In the genomic region with DNA sequence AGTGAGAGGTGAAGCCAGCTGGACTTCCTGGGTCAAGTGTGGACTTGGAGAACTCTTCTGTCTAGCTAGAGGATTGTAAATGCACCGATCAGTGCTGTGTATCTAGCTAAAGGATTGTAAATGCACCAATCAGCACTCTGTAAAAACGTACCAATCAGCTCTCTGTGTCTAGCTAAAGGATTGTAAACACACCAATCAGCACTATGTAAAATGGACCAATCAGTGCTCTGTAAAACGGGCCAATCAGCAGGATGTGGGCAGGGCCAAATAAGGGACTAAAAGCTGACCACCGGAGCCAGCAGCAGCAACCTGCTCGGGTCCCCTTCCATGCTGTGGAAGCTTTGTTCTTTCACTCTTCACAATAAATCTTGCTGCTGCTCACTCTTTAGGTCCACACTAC, we compare ENCODE assay signal across 2 cellular contexts. TPM values are rescaled to one million over a fixed set of nuclear protein-coding genes. Genes with fewer than 3 reads are reported as not detected.
DNase-seq lines count a peak whose midpoint lies in the region; ATAC-seq, FAIRE-seq and TF ChIP-seq lines count a peak whose summit lies in the region.
"Not testable (repeated sequence)": the region's sequence is repeated elsewhere in the genome, so short reads cannot be mapped to it uniquely, and the experiment has no call there.

No MANE protein-coding gene starts in this region.

- ATAC-seq in K562, HepG2: not testable (repeated sequence)

- FAIRE-seq in K562 (lab: Jason Lieb, UNC); HepG2 (lab: Jason Lieb, UNC): not testable (repeated sequence)

- in situ Hi-C loops in K562 (cut with MboI); HepG2 (cut with HindIII; ENCODE audit: extremely low pct_ligation_motif_present, low pct_unique_long_range_greater_than_20kb): not testable (repeated sequence)

- H3K27ac ChIP-seq in K562 (ENCODE audit: extremely low read depth, low read depth, low read length); HepG2 (ENCODE audit: extremely low read length, insufficient read depth, low read length): not testable (repeated sequence)

- not testable (repeated sequence) for H3K4me3 ChIP-seq in K562; HepG2 (replicated peaks in 1 of 3; ENCODE audit: insufficient read depth in 1 of 3, low read depth in 2 of 3, low read length in 3 of 3)

- not testable (repeated sequence) for H3K36me3 ChIP-seq in K562 (ENCODE audit: control insufficient read depth, insufficient read depth, low read length); HepG2 (replicated peaks in 1 of 2; ENCODE audit: control insufficient read depth in 1 of 2, insufficient read depth in 2 of 2, low read length in 2 of 2)

- H3K9me3 ChIP-seq in K562 (replicated peaks; ENCODE audit: control insufficient read depth, insufficient read depth, low read depth, low read length); HepG2 (ENCODE audit: low read length): not testable (repeated sequence)

- H3K9ac ChIP-seq in K562 (ENCODE audit: insufficient read depth in 1 of 2, low read depth in 2 of 2, low read length in 2 of 2); HepG2 (ENCODE audit: insufficient read depth, low read depth, low read length): not testable (repeated sequence)

- H3K4me1 ChIP-seq in K562 (replicated peaks in 1 of 2; ENCODE audit: control insufficient read depth in 2 of 2, insufficient read depth in 2 of 2, low read length in 2 of 2); HepG2 (ENCODE audit: insufficient read depth, low read length): not testable (repeated sequence)

- TF ChIP-seq EP300 in K562 (IDR thresholded peaks at IDR 0.05; ENCODE audit: low read length); HepG2 (IDR thresholded peaks at IDR 0.05; ENCODE audit: low read depth in 2 of 2, low read length in 2 of 2); HepG2 (CRISPR knock-in tag; IDR thresholded peaks at IDR 0.05; ENCODE audit: borderline replicate concordance): not testable (repeated sequence)

- WGBS in K562 (ENCODE audit: insufficient coverage, low coverage, missing lambda C conversion rate), result 0% methylated on average over 2 of the region's 5 CpGs
- 18% methylated on average over 5 of the region's 5 CpGs for whole genome bisulfite sequencing in HepG2 (ENCODE audit: low lambda C conversion rate)

- POLR2A ChIA-PET in K562 (lab: Yijun Ruan, JAX), result not testable (repeated sequence)
- POLR2A ChIA-PET in HepG2 (lab: Yijun Ruan, JAX), result interaction anchor here (1.7 kb wide), 1 partner anchor 21 kb away, joined by 4 read pairs; the partner anchor contains the start of gene MBIP

- intact Hi-C loops in K562 (cut with micrococcal nuclease); HepG2 (cut with micrococcal nuclease; ENCODE audit: unreplicated experiment): not testable (repeated sequence)

- not testable (repeated sequence) for BruUV-seq in K562 (replicated peaks; lab: Mats Ljungman, UMichigan); HepG2 (replicated peaks; lab: Mats Ljungman, UMichigan)

- not testable (repeated sequence) for H3K9me1 ChIP-seq in K562 (ENCODE audit: control insufficient read depth, insufficient read depth, low read length)

- H3K27me3 ChIP-seq in K562 (ENCODE audit: control insufficient read depth in 2 of 2, insufficient read depth in 2 of 2, low read length in 2 of 2); HepG2 (ENCODE audit: control insufficient read depth in 1 of 2, insufficient read depth in 2 of 2, low read length in 2 of 2): not testable (repeated sequence)

- H4K20me1 ChIP-seq in K562 (replicated peaks; ENCODE audit: control insufficient read depth, insufficient read depth, low read length); HepG2 (ENCODE audit: insufficient read depth, low read length): not testable (repeated sequence)

- H3K79me2 ChIP-seq in K562 (ENCODE audit: control insufficient read depth, insufficient read depth, low read length); HepG2 (ENCODE audit: insufficient read depth, low read length): not testable (repeated sequence)

- not testable (repeated sequence) for TF ChIP-seq POLR2A in K562 (conservative IDR thresholded peaks at IDR 0.05); HepG2 (IDR thresholded peaks at IDR 0.05; ENCODE audit: insufficient read depth in 1 of 2, low read depth in 2 of 2, low read length in 2 of 2)

- TF ChIP-seq RAD21 in K562 (CRISPR knock-in tag; conservative IDR thresholded peaks at IDR 0.05 in 1 of 2, IDR thresholded peaks at IDR 0.05 in 1 of 2); HepG2 (CRISPR knock-in tag; IDR thresholded peaks at IDR 0.05): not testable (repeated sequence)

- H3K4me2 ChIP-seq in K562 (ENCODE audit: insufficient read depth, low read length); HepG2 (ENCODE audit: low read depth, low read length): not testable (repeated sequence)

- DNase-seq in K562 (ENCODE audit: extremely low read depth in 1 of 4, low spot score in 3 of 4); HepG2 (ENCODE audit: low spot score): not testable (repeated sequence)

- CTCF ChIA-PET in K562 (lab: Yijun Ruan, JAX; ENCODE audit: low intra/inter-chr PET ratio); HepG2 (lab: Yijun Ruan, JAX; ENCODE audit: low intra/inter-chr PET ratio, low total read pairs): not testable (repeated sequence)

- not testable (repeated sequence) for H2AFZ ChIP-seq in K562 (ENCODE audit: low read depth, low read length); HepG2 (ENCODE audit: low read length)

- TF ChIP-seq CTCF in K562 (IDR thresholded peaks at IDR 0.05 in 2 of 3, conservative IDR thresholded peaks at IDR 0.05 in 1 of 3; ENCODE audit: insufficient read depth in 2 of 3, low read depth in 1 of 3, low read length in 3 of 3); HepG2 (CRISPR knock-in tag; IDR thresholded peaks at IDR 0.05): not testable (repeated sequence)

TF ChIP-seq in K562, 482 proteins besides CTCF, POLR2A, EP300 and RAD21:
- TF ChIP-seq NFYB (IDR thresholded peaks at IDR 0.05; ENCODE audit: extremely low read depth, insufficient read length), result peak; percentile 52
TF ChIP-seq in K562: peak in this region for 1; not testable (repeated sequence) for 481.

TF ChIP-seq in HepG2, 621 proteins besides CTCF, POLR2A, EP300 and RAD21:
- TF ChIP-seq NFYB (CRISPR knock-in tag; IDR thresholded peaks at IDR 0.05), result peak; percentile 59
- TF ChIP-seq NFYC (CRISPR knock-in tag; IDR thresholded peaks at IDR 0.05), result peak; percentile 46; the same call in 1 of the 2 replicates

RNA-seq across cellular contexts. Expression of gene MBIP, which starts 21.4 kb away (rescaled TPM):
- 10.0 and 50.9 TPM in 2 replicates for total RNA-seq in K562 (2011; cell fraction: chromatin; rRNA removed; ENCODE audit: low replicate concordance)
- total RNA-seq in K562 (2011; cell fraction: nucleolus; rRNA removed), result 3.8 and 10.1 TPM in 2 replicates
- 20.8 and 50.6 TPM in 2 replicates for total RNA-seq in K562 (2011; cell fraction: nucleoplasm; rRNA removed)
- total RNA-seq in K562 (2014; rRNA removed) (5.5 and 8.4 TPM in 2 replicates), K562 (2014; rRNA removed; fragmentation: Illumina TruSeq; extraction: Trizol) (13.8 and 16.1 TPM in 2 replicates), K562 (2015; rRNA removed; fragmentation: Illumina TruSeq; extraction: Trizol) (10.8 and 14.4 TPM in 2 replicates), K562 (2021) (12.8 and 14.4 TPM in 2 replicates), HepG2 (2016; rRNA removed; fragmentation: Illumina TruSeq; extraction: Trizol) (48.6 and 57.3 TPM in 2 replicates)
- polyA plus RNA-seq in K562 (2011; rRNA removed) (19.3 and 19.4 TPM in 2 replicates), K562 (2014; fragmentation: Illumina TruSeq; extraction: Trizol) (21.0 and 25.3 TPM in 2 replicates), K562 (2014; fragmentation: Nextera tagmentation; extraction: Ambion mirVana) (10 to 100 TPM; 29.3 to 31.1 TPM), K562 (2014; rRNA removed) (19.4 and 20.2 TPM in 2 replicates), HepG2 (2011; rRNA removed) (39.3 and 48.1 TPM in 2 replicates)
- 5.7 and 8.4 TPM in 2 replicates for polyA plus RNA-seq in K562 (2011; cell fraction: cytosol; rRNA removed)
- polyA plus RNA-seq in K562 (2011; cell fraction: nucleus; rRNA removed), result 14.2 and 23.8 TPM in 2 replicates
- polyA plus RNA-seq in K562 (2012), result 13.3 and 16.0 TPM in 2 replicates
- 18.3 and 26.3 TPM in 2 replicates for polyA minus RNA-seq in K562 (2011; rRNA and poly(A)+ RNA removed)
- 5.2 and 6.4 TPM in 2 replicates for polyA minus RNA-seq in K562 (2011; cell fraction: cytosol; rRNA and poly(A)+ RNA removed)
- polyA minus RNA-seq in K562 (2011; cell fraction: nucleus; rRNA and poly(A)+ RNA removed), result 18.3 and 39.5 TPM in 2 replicates
- total RNA-seq in HepG2 (2016; cell fraction: cytosol; rRNA removed; fragmentation: Illumina TruSeq; extraction: Trizol; ENCODE audit: low read depth), result 19.5 and 21.3 TPM in 2 replicates
- total RNA-seq in HepG2 (2016; cell fraction: insoluble cytoplasmic fraction; rRNA removed; fragmentation: Illumina TruSeq; extraction: Trizol), result 49.5 and 61.7 TPM in 2 replicates
- 30.4 and 34.4 TPM in 2 replicates for total RNA-seq in HepG2 (2016; cell fraction: membrane; rRNA removed; fragmentation: Illumina TruSeq; extraction: Trizol)
- total RNA-seq in HepG2 (2016; cell fraction: nucleus; rRNA removed; fragmentation: Illumina TruSeq; extraction: Trizol), result 106 and 109 TPM in 2 replicates
- 18.8 and 25.7 TPM in 2 replicates for polyA plus RNA-seq in HepG2 (2011; cell fraction: cytosol; rRNA removed)
- polyA plus RNA-seq in HepG2 (2011; cell fraction: nucleus; rRNA removed), result 40.5 and 42.5 TPM in 2 replicates
- polyA plus RNA-seq in HepG2 (2012), result 36.2 and 44.2 TPM in 2 replicates
- polyA plus RNA-seq in HepG2 (2016; cell fraction: cytosol; fragmentation: Illumina TruSeq; extraction: Trizol; ENCODE audit: low read depth), result 9.9 and 10.0 TPM in 2 replicates
- polyA plus RNA-seq in HepG2 (2016; cell fraction: insoluble cytoplasmic fraction; fragmentation: Illumina TruSeq; extraction: Trizol; ENCODE audit: low read depth), result 91.0 and 102 TPM in 2 replicates
- 17.2 and 18.0 TPM in 2 replicates for polyA plus RNA-seq in HepG2 (2016; cell fraction: membrane; fragmentation: Illumina TruSeq; extraction: Trizol; ENCODE audit: low read depth)
- 100 and 101 TPM in 2 replicates for polyA plus RNA-seq in HepG2 (2016; cell fraction: nucleus; fragmentation: Illumina TruSeq; extraction: Trizol; ENCODE audit: insufficient read depth, low read depth)
- 13.3 and 28.8 TPM in 2 replicates for polyA minus RNA-seq in HepG2 (2011; rRNA and poly(A)+ RNA removed; ENCODE audit: low replicate concordance)
- polyA minus RNA-seq in HepG2 (2011; cell fraction: cytosol; rRNA and poly(A)+ RNA removed), result 28.0 and 30.0 TPM in 2 replicates
- 191 and 205 TPM in 2 replicates for polyA minus RNA-seq in HepG2 (2011; cell fraction: nucleus; rRNA and poly(A)+ RNA removed)
